In the genomic region with DNA sequence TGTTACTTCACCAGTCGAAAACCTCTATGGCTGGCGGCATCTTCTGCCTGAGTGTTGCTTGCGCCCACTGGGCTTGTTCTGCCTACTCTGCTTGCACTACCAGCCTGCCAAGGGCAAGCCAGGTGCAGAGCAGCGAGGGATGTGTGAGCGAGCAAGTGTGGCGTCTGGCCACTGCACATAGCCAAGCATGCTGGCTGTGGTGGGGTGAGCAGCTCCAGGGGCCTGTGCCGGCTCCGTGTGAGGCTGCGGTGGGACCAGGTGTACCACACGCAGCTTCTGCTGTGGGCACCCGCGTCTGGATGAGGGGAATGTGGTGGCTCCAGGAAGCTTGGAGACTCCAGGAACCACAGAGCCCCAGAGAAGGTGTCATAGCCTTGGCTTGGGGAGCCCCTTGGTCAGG, we compare ENCODE assay signal across 25 cellular contexts.
"Had no signal": no experiment of that assay in that cellular context is flagged by ENCODE, and none has a peak within 500 bp of the region (broad histone marks: within the 10 kb centered on the region; RNA-seq: fewer than 3 reads in every experiment).

No MANE protein-coding gene starts in this region.

- ATAC-seq: naive thymus-derived CD8-positive, alpha-beta T cell; natural killer cell treated with Interleukin-12 subunit alpha and Interleukin-12 subunit beta and Interleukin-15 and Interleukin-18, amount 100 ng/mL, for 72 hours; pancreas; right cardiac atrium; right lobe of liver; stimulated activated memory B cell treated with anti-CD40 and anti-IgM and Interleukin-4, amounts not matched to agents 10 μg/mL and 1 μg/mL and 100 μg/mL, for 72 hours; stimulated activated naive CD8-positive, alpha-beta T cell treated with anti-CD3 and anti-CD28 coated beads, Interleukin-15, amount 100 ng/mL, for 72 hours; stimulated activated naive CD8-positive, alpha-beta T cell treated with anti-CD3 and anti-CD28 coated beads, Interleukin-15, Interleukin-2, amounts not matched to agents 100 U/mL and 50 U/mL, for 24 hours had no signal

- H3K36me3 ChIP-seq: pancreas, prostate gland, right lobe of liver, sigmoid colon, suprapubic skin, tibial artery, transverse colon, vagina had no signal

- H3K4me3 ChIP-seq: pancreas, prostate gland, right lobe of liver, sigmoid colon, suprapubic skin, testis, tibial artery, transverse colon, vagina had no signal

- H3K4me1 ChIP-seq: pancreas, prostate gland, right lobe of liver, sigmoid colon, suprapubic skin, testis, tibial artery, transverse colon, vagina had no signal

- DNase-seq: naive B cell; naive thymus-derived CD8-positive, alpha-beta T cell; nephron progenitor cell; pancreas; right cardiac atrium; right lobe of liver; sigmoid colon; small intestine; stimulated activated CD4-positive, alpha-beta T cell treated with anti-CD3 and anti-CD28 coated beads, Interleukin-12 subunit alpha, Interleukin-12 subunit beta, amount 100 ng/mL, for 4 hours; stimulated activated CD4-positive, alpha-beta T cell treated with anti-CD3 and anti-CD28 coated beads, Interleukin-1b, Interleukin-23, amount 100 ng/mL, for 48 hours; stimulated activated CD4-positive, alpha-beta T cell treated with anti-CD3 and anti-CD28 coated beads, Interleukin-4, amount 100 ng/mL, for 1 hour; stimulated activated CD4-positive, alpha-beta T cell treated with anti-CD3 and anti-CD28 coated beads, Interleukin-4, amount 100 ng/mL, for 4 hours; stimulated activated CD8-positive, alpha-beta memory T cell treated with anti-CD3 and anti-CD28 coated beads, Interleukin-4, amount 100 ng/mL, for 48 hours; stimulated activated naive CD4-positive, alpha-beta T cell; stimulated activated naive CD8-positive, alpha-beta T cell treated with anti-CD3 and anti-CD28 coated beads, Interleukin-15, amount 100 ng/mL, for 72 hours; stimulated activated naive CD8-positive, alpha-beta T cell treated with anti-CD3 and anti-CD28 coated beads, Interleukin-15, Interleukin-2, amounts not matched to agents 100 U/mL and 50 U/mL, for 24 hours; substantia nigra; transverse colon had no signal

- H3K27me3 ChIP-seq: pancreas, right lobe of liver, testis, vagina had no signal

- H3K9me3 ChIP-seq: pancreas, prostate gland, right lobe of liver, sigmoid colon, suprapubic skin, testis, tibial artery, transverse colon, vagina had no signal

- H3K27ac ChIP-seq: pancreas, prostate gland, right lobe of liver, sigmoid colon, suprapubic skin, testis, tibial artery, transverse colon, vagina had no signal
